Comparison of ENCODE assay signal across 8 cellular contexts in genomic region chr2:19350678-19351401, GRCh38. TPM values are rescaled to one million over a fixed set of nuclear protein-coding genes. Genes with fewer than 3 reads are reported as not detected.
A peak's percentile ranks its signal among the peaks of the same experiment; 100 is the strongest.
DNase-seq lines count a peak whose midpoint lies in the region; ATAC-seq and TF ChIP-seq lines count a peak whose summit lies in the region.
"Had no signal": no experiment of that assay in that cellular context is flagged by ENCODE, and none has a peak within 500 bp of the region (broad histone marks: within the 10 kb centered on the region; RNA-seq: fewer than 3 reads in every experiment).

No MANE protein-coding gene starts in this region.

- DNase-seq in GM10266 (ENCODE audit: extremely low spot score) (peak; percentile 21), T-cell (no peak), esophagus muscularis mucosa (ENCODE audit: extremely low spot score) (peak; percentile 90), psoas muscle (no peak), MG63 (no peak), DMS79 (lab: John Stamatoyannopoulos, UW) (no peak)

- peak overlapping the region in 1 of 2 donors; percentile 31 for H3K27ac Mint-ChIP-seq in T-cell

- intact Hi-C loops in esophagus muscularis mucosa (cut with DNase I) (loop anchor here (5.0 to 10.0 kb wide), 2 partner anchors 511 to 704 kb away; partner anchors contain the start of gene LAPTM4A), psoas muscle (cut with DNase I) (loop anchor here (5.0 to 10.0 kb wide), 4 partner anchors 506 to 826 kb away; no protein-coding TSS in a partner anchor)

- ATAC-seq in T-cell (replicated peaks in 1 of 4): no peak
- no peak for ATAC-seq in psoas muscle
- no peak for ATAC-seq in GM18867 (IDR thresholded peaks at IDR 0.05; ENCODE audit: unreplicated experiment)
- ATAC-seq: sciatic nerve had no signal

- CTCF ChIA-PET in T-cell (lab: Charles Lee): interaction anchor here in 1 of 2 donors (0.6 kb wide), 1 partner anchor 1594 kb away, joined by 3 read pairs; no protein-coding TSS in a partner anchor

- peaks cover 29 to 51% (median 38%) of the 10 kb centered on the region in 3 donors for H3K4me1 Mint-ChIP-seq in T-cell

- H3K27ac ChIP-seq in esophagus muscularis mucosa (replicated peaks in 1 of 4) (peak overlapping the region; percentile 87 to 94 (median 91)), psoas muscle (no peak overlapping the region)

- no peak for TF ChIP-seq EP300 in esophagus muscularis mucosa (IDR thresholded peaks at IDR 0.05)

- POLR2A ChIA-PET in T-cell (lab: Charles Lee): interaction anchor here in 1 of 2 donors (0.6 kb wide), 1 partner anchor 14 kb away, joined by 3 read pairs; no protein-coding TSS in a partner anchor

- H3K9me3 Mint-ChIP-seq in T-cell: no peaks in the 10 kb centered on the region

- H3K27me3 ChIP-seq in esophagus muscularis mucosa (peaks cover 0 to 34% (median 0%) of the 10 kb centered on the region in 4 donors), psoas muscle (ENCODE audit: insufficient read depth in 3 of 3, low read length in 2 of 3) (no peaks in the 10 kb centered on the region), MG63 (no peaks in the 10 kb centered on the region)

- peaks cover 26 to 88% (median 77%) of the 10 kb centered on the region in 4 donors for H3K4me1 ChIP-seq in esophagus muscularis mucosa
- peaks cover 10% of the 10 kb centered on the region for H3K4me1 ChIP-seq in psoas muscle

- WGBS in esophagus muscularis mucosa: 46% methylated on average over 26 of the region's 30 CpGs
- WGBS in psoas muscle, 3 donors: 58 to 64% (median 64%) methylated on average over 30 of the region's 30 CpGs

- H3K4me3 Mint-ChIP-seq in T-cell: peak overlapping the region; percentile 10 to 88 (median 51)

- peaks cover 60 to 69% of the 10 kb centered on the region in 2 donors for H3K27me3 Mint-ChIP-seq in T-cell

- H3K36me3 ChIP-seq in esophagus muscularis mucosa: peaks cover 5 to 31% (median 13%) of the 10 kb centered on the region in 4 donors
- H3K36me3 ChIP-seq in psoas muscle (ENCODE audit: insufficient read depth in 1 of 2, low read depth in 1 of 2): peaks cover 0 to 16% of the 10 kb centered on the region in 2 donors
- H3K36me3 ChIP-seq in MG63: no peaks in the 10 kb centered on the region

- no peaks in the 10 kb centered on the region for H3K9me3 ChIP-seq in esophagus muscularis mucosa
- H3K9me3 ChIP-seq in psoas muscle: no peaks in the 10 kb centered on the region
- no peaks in the 10 kb centered on the region for H3K9me3 ChIP-seq in MG63

- TF ChIP-seq POLR2A in esophagus muscularis mucosa (IDR thresholded peaks at IDR 0.05; ENCODE audit: low read depth): no peak

- TF ChIP-seq CTCF in GM10266 (IDR thresholded peaks at IDR 0.05; ENCODE audit: control insufficient read depth, insufficient read depth, low read depth, missing control alignments) (no peak), esophagus muscularis mucosa (IDR thresholded peaks at IDR 0.05) (no peak), psoas muscle (IDR thresholded peaks at IDR 0.05) (no peak)

- peaks cover 6% of the 10 kb centered on the region for H3K36me3 Mint-ChIP-seq in T-cell

- H3K4me3 ChIP-seq in esophagus muscularis mucosa: peak overlapping the region; percentile 35 to 90 (median 43)
- H3K4me3 ChIP-seq in psoas muscle: peak overlapping the region; percentile 38
- no peak overlapping the region for H3K4me3 ChIP-seq in MG63

RNA-seq across cellular contexts. Expression of gene OSR1, which starts 7.6 kb away (rescaled TPM):
- total RNA-seq in T-cell: not detected
- 10 to 100 TPM; 50.3 to 99.6 (median 74.7) TPM for total RNA-seq in esophagus muscularis mucosa
- total RNA-seq in psoas muscle: 1 to 10 TPM; 2.0 to 6.7 (median 3.3) TPM
- polyA plus RNA-seq in psoas muscle: 1 to 10 TPM; 1.1 to 3.3 (median 1.3) TPM
- total RNA-seq in MG63 (2014; rRNA removed; shearing (Covaris generic); ENCODE audit: low replicate concordance): not detected in 2 replicates

Comparison
In these comparisons a context has a peak if more than half of its experiments do, and no peak if none do; other contexts are left out.
1. DNase-seq: peak in GM10266 (single experiment) and esophagus muscularis mucosa (single experiment); none in T-cell (0 of 34), psoas muscle (0 of 2), MG63 (single experiment) and DMS79 (single experiment).
2. RNA of gene OSR1, which starts 7.6 kb away (total RNA-seq): 50.3 to 99.6 TPM in esophagus muscularis mucosa; 2.0 to 6.7 TPM in psoas muscle, not detected in T-cell and not detected in MG63; every median in the first group is over 4 times any median in the second.